In the genomic region with DNA sequence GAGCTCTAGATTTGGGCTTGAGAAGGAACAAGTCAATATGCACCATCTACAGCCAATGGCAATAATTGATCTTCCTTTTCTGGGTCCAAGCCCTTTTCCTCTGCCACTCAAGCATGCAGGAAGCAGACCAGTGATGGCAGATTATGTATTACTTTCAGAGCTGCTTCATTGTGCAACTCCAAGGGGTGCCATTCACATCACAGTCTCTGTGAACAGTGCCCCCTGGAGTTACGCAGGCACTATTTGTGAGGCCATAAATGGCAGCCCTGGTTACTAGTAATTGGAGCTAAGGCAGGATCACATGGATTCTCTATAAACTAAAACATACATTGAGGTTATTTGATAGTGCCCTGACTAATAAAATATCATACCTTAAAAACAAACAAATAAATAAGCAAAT, we compare ENCODE assay signal across 8 cellular contexts.
A peak's percentile ranks its signal among the peaks of the same experiment; 100 is the strongest.
DNase-seq lines count a peak whose midpoint lies in the region; ATAC-seq and TF ChIP-seq lines count a peak whose summit lies in the region.

No MANE protein-coding gene starts in this region.

- peak; percentile 81 for ATAC-seq in GM18867 (IDR thresholded peaks at IDR 0.05; ENCODE audit: unreplicated experiment)
- peak; percentile 81 for ATAC-seq in HG02884 (IDR thresholded peaks at IDR 0.05; ENCODE audit: unreplicated experiment)
- ATAC-seq in HG03442 (IDR thresholded peaks at IDR 0.05; ENCODE audit: unreplicated experiment) = no peak

- no peaks in the 10 kb centered on the region for H3K9me2 ChIP-seq in OCI-LY1 (ENCODE audit: low read depth, low read length)

- no peaks in the 10 kb centered on the region for H3K27me3 ChIP-seq in OCI-LY1 (ENCODE audit: insufficient read depth, low read length)

- H3K27ac ChIP-seq in OCI-LY1 (ENCODE audit: low read depth, low read length, poor library complexity, severe bottlenecking) = no peak overlapping the region

- H4K20me1 ChIP-seq in OCI-LY1 (ENCODE audit: insufficient read depth, low read length) = no peaks in the 10 kb centered on the region

- no peak overlapping the region for H3K9ac ChIP-seq in OCI-LY1 (ENCODE audit: low read length)

- H3F3A ChIP-seq in OCI-LY1 (ENCODE audit: insufficient read depth, low read length) = no peaks in the 10 kb centered on the region

- H3K4me3 ChIP-seq in OCI-LY1 (ENCODE audit: low read depth, low read length, poor library complexity, severe bottlenecking) = no peak overlapping the region

- H3K79me2 ChIP-seq in OCI-LY1 (ENCODE audit: insufficient read depth, low read length) = no peaks in the 10 kb centered on the region

- no peaks in the 10 kb centered on the region for H3K36me3 ChIP-seq in OCI-LY1 (ENCODE audit: insufficient read depth, low read length)

- peak; percentile 69; the same call in 1 of the 2 replicates for TF ChIP-seq CTCF in OCI-LY1 (IDR thresholded peaks at IDR 0.05; ENCODE audit: low read length)

- H2AFZ ChIP-seq in OCI-LY1 (ENCODE audit: low read length) = no peak overlapping the region

- no peaks in the 10 kb centered on the region for H3K9me3 ChIP-seq in OCI-LY1 (ENCODE audit: low read length)

- no peak overlapping the region for H3K4me2 ChIP-seq in OCI-LY1 (ENCODE audit: low read length)

- no peaks in the 10 kb centered on the region for H3K4me1 ChIP-seq in OCI-LY1 (ENCODE audit: insufficient read depth, low read length, severe bottlenecking)

- DNase-seq in iPS-NIHi11 (ENCODE audit: low spot score) (peak; percentile 14), NCI-H128 (lab: John Stamatoyannopoulos, UW; ENCODE audit: unreplicated experiment) (no peak), germinal center (ENCODE audit: low spot score) (no peak), activated T-cell treated with anti-CD3 and anti-CD28 coated beads for 4 hours (no peak)
